9 cellular contexts compared by ENCODE assay signal in genomic region chr6:139364302-139364981, GRCh38. TPM values are rescaled to one million over a fixed set of nuclear protein-coding genes. Genes with fewer than 3 reads are reported as not detected.
A peak's percentile ranks its signal among the peaks of the same experiment; 100 is the strongest.
DNase-seq lines count a peak whose midpoint lies in the region; ATAC-seq, FAIRE-seq and TF ChIP-seq lines count a peak whose summit lies in the region.
"Had no signal": no experiment of that assay in that cellular context is flagged by ENCODE, and none has a peak within 500 bp of the region (broad histone marks: within the 10 kb centered on the region; RNA-seq: fewer than 3 reads in every experiment).

No MANE protein-coding gene starts in this region.

- TF ChIP-seq CTCF in PC-9 (conservative IDR thresholded peaks at IDR 0.05) (peak; percentile 97), mucosa of descending colon (IDR thresholded peaks at IDR 0.05) (peak; percentile 41)

- CTCF ChIA-PET in PC-9 (lab: Charles Lee), result interaction anchor here (0.7 to 1.8 kb wide), 4 partner anchors 134 to 637 kb away, joined by 3 to 12 read pairs (median 4); no protein-coding TSS in a partner anchor

- no peaks in the 10 kb centered on the region for H3K9me2 ChIP-seq in PC-9 (ENCODE audit: insufficient read depth)

- H3K9me3 ChIP-seq in PC-9 (ENCODE audit: insufficient read depth, low read depth) (no peaks in the 10 kb centered on the region), mucosa of descending colon (no peaks in the 10 kb centered on the region)

- H3F3A ChIP-seq in PC-9 (ENCODE audit: insufficient read depth, low read depth), result peaks cover 9% of the 10 kb centered on the region

- intact Hi-C loops in PC-9 (cut with micrococcal nuclease; ENCODE audit: unreplicated experiment), result loop anchor here (1.0 to 10.0 kb wide), 5 partner anchors 134 to 1360 kb away; no protein-coding TSS in a partner anchor
- intact Hi-C loops in mucosa of descending colon (cut with DNase I, micrococcal nuclease), result loop anchor here (2.0 to 10.0 kb wide), 5 partner anchors 146 to 1560 kb away; no protein-coding TSS in a partner anchor

- peak overlapping the region in 1 of 2 donors; percentile 29 for H3K27ac Mint-ChIP-seq in effector memory CD8-positive, alpha-beta T cell

- H2AFZ ChIP-seq in PC-9, result no peak overlapping the region

- POLR2A ChIA-PET in PC-9 (lab: Charles Lee; ENCODE audit: unreplicated experiment), result interaction anchor here (0.6 to 0.7 kb wide), 2 partner anchors 10 to 351 kb away, joined by 3 read pairs; partner anchors contain the start of gene CITED2

- H3K4me1 ChIP-seq in PC-9 (replicated peaks; ENCODE audit: insufficient read depth) (peaks cover 9% of the 10 kb centered on the region), mucosa of descending colon (ENCODE audit: low read depth) (peaks cover under 1% of the 10 kb centered on the region)

- no peak overlapping the region for H3K4me3 ChIP-seq in PC-9
- no peak overlapping the region for H3K4me3 ChIP-seq in mucosa of descending colon

- no peak overlapping the region for H3K27ac ChIP-seq in PC-9
- H3K27ac ChIP-seq: epithelial cell of prostate had no signal

- no peak overlapping the region for H3K4me3 Mint-ChIP-seq in effector memory CD8-positive, alpha-beta T cell

- H3K27me3 Mint-ChIP-seq in effector memory CD8-positive, alpha-beta T cell, result no peaks in the 10 kb centered on the region

- H3K79me2 ChIP-seq in PC-9 (ENCODE audit: low read depth), result no peaks in the 10 kb centered on the region

- peak; percentile 82 for TF ChIP-seq RAD21 in Ishikawa (IDR thresholded peaks at IDR 0.05; ENCODE audit: low read depth)

- no TSS peak for BruUV-seq in PC-9 (replicated peaks; lab: Mats Ljungman, UMichigan)

- H3K27me3 ChIP-seq in PC-9 (ENCODE audit: insufficient read depth, low read depth), result no peaks in the 10 kb centered on the region

- no peaks in the 10 kb centered on the region for H3K9me3 Mint-ChIP-seq in effector memory CD8-positive, alpha-beta T cell

- no peak for TF ChIP-seq EP300 in Ishikawa (IDR thresholded peaks at IDR 0.05; ENCODE audit: borderline replicate concordance)

- no peaks in the 10 kb centered on the region for H3K36me3 ChIP-seq in PC-9 (ENCODE audit: low read depth)
- no peaks in the 10 kb centered on the region for H3K36me3 ChIP-seq in mucosa of descending colon (ENCODE audit: low read depth)

- DNase-seq in GM03348 (ENCODE audit: low spot score), result peak; percentile 68
- DNase-seq in PC-9, result peak in 1 of 2 experiments; percentile 65
- peak in 1 of 3 experiments; percentile 12 for DNase-seq in effector memory CD8-positive, alpha-beta T cell
- DNase-seq in mucosa of descending colon, result no peak
- no peak for DNase-seq in activated CD4-positive, alpha-beta T cell treated with anti-CD3 and anti-CD28 coated beads, Interleukin-2, amount 50 U/mL, for 4 hours

- H3K36me3 Mint-ChIP-seq in effector memory CD8-positive, alpha-beta T cell (ENCODE audit: insufficient read depth), result no peaks in the 10 kb centered on the region

- peaks cover 19 to 27% of the 10 kb centered on the region in 2 donors for H3K4me1 Mint-ChIP-seq in effector memory CD8-positive, alpha-beta T cell (ENCODE audit: low read depth in 2 of 2)

- peak; percentile 70 for ATAC-seq in effector memory CD8-positive, alpha-beta T cell (replicated peaks)
- ATAC-seq in mucosa of descending colon, result peak; percentile 67
- ATAC-seq in activated CD4-positive, CD25-positive, alpha-beta regulatory T cell treated with anti-CD3 and anti-CD28 coated beads, Interleukin-2, amount 50 U/mL, for 24 hours, result no peak

- H4K20me1 ChIP-seq in PC-9 (ENCODE audit: insufficient read depth), result no peaks in the 10 kb centered on the region

- H3K4me2 ChIP-seq in PC-9, result no peak overlapping the region

- FAIRE-seq in A204.1 (lab: Jason Lieb, UNC), result peak; percentile 95

TF ChIP-seq in Ishikawa, 13 proteins besides CTCF, POLR2A, EP300 and RAD21:
- TF ChIP-seq MAX (IDR thresholded peaks at IDR 0.05) (no peak), NFIC (IDR thresholded peaks at IDR 0.05) (no peak)

RNA-seq across cellular contexts. Expression of gene CITED2, which starts 10.0 kb away (rescaled TPM):
- 47.0 and 54.0 TPM in 2 replicates for total RNA-seq in PC-9 (2021)
- 100 to 1,000 TPM in 1 of 3 donors, 10 to 100 TPM in 2; 73.9 to 103 (median 88.1) TPM for total RNA-seq in mucosa of descending colon

Comparison
In these comparisons a context has a peak if more than half of its experiments do, and no peak if none do; other contexts are left out.
1. ATAC-seq: peak in effector memory CD8-positive, alpha-beta T cell (single experiment) and mucosa of descending colon (single experiment); none in activated CD4-positive, CD25-positive, alpha-beta regulatory T cell treated with anti-CD3 and anti-CD28 coated beads, Interleukin-2, amount 50 U/mL, for 24 hours (0 of 2).